In genomic region chr2:20958176-20958575, GRCh38 we compare ENCODE assay signal across 31 cellular contexts.
"Had no signal": no experiment of that assay in that cellular context is flagged by ENCODE, and none has a peak within 500 bp of the region (broad histone marks: within the 10 kb centered on the region; RNA-seq: fewer than 3 reads in every experiment).

No MANE protein-coding gene starts in this region.

- H3K4me3 Mint-ChIP-seq: activated B cell treated with CpG ODN at 0.5 μM for 24 hours; activated CD4-positive, alpha-beta memory T cell treated with anti-CD3 and anti-CD28 coated beads for 36 hours; activated CD4-positive, alpha-beta T cell treated with anti-CD3 and anti-CD28 coated beads for 36 hours; activated CD4-positive, alpha-beta T cell treated with anti-CD3 and anti-CD28 coated beads, Interleukin-2, amount 10 ng/mL, durations not matched to agents 24 days and 14 days; activated CD8-positive, alpha-beta memory T cell treated with anti-CD3 and anti-CD28 coated beads, Interleukin-2, amount 10 ng/mL, durations not matched to agents 7 days and 5 days; activated CD8-positive, alpha-beta T cell treated with anti-CD3 and anti-CD28 coated beads, Interleukin-2, amount 10 ng/mL, durations not matched to agents 7 days and 5 days; activated naive CD4-positive, alpha-beta T cell treated with anti-CD3 and anti-CD28 coated beads, Interleukin-2, amount 10 ng/mL, durations not matched to agents 7 days and 5 days; activated naive CD8-positive, alpha-beta T cell treated with anti-CD3 and anti-CD28 coated beads, Interleukin-2, amount 10 ng/mL, durations not matched to agents 7 days and 5 days; activated T-cell treated with anti-CD3 and anti-CD28 coated beads, Interleukin-2, amount 50 U/mL, for 24 hours; activated T-cell treated with anti-CD3 and anti-CD28 coated beads, Interleukin-2, amount 50 U/mL, for 72 hours; brain; central memory CD8-positive, alpha-beta T cell; endodermal cell; T-helper 17 cell; T-helper 2 cell treated with Interferon-gamma antibody and Interleukin-4, amounts not matched to agents 5 μg/mL and 100 μg/mL, for 36 hours had no signal

- H3K4me1 ChIP-seq: breast epithelium, colonic mucosa had no signal

- H3K9me3 ChIP-seq: ascending aorta, breast epithelium, colonic mucosa had no signal

- DNase-seq: activated B cell treated with CpG ODN at 0.5 μM for 24 hours; activated CD4-positive, alpha-beta memory T cell treated with anti-CD3 and anti-CD28 coated beads for 36 hours; activated CD4-positive, alpha-beta T cell treated with anti-CD3 and anti-CD28 coated beads for 36 hours; activated CD4-positive, alpha-beta T cell treated with anti-CD3 and anti-CD28 coated beads, Interleukin-2, amount 10 ng/mL, durations not matched to agents 24 days and 14 days; activated CD4-positive, CD25-positive, alpha-beta regulatory T cell treated with anti-CD3 and anti-CD28 coated beads, Interleukin-2, amount 50 U/mL, for 72 hours; activated CD8-positive, alpha-beta memory T cell treated with anti-CD3 and anti-CD28 coated beads, Interleukin-2, amount 10 ng/mL, durations not matched to agents 7 days and 5 days; activated CD8-positive, alpha-beta memory T cell treated with anti-CD3 and anti-CD28 coated beads, Interleukin-2, amount 50 U/mL, for 4 hours; activated CD8-positive, alpha-beta T cell treated with anti-CD3 and anti-CD28 coated beads, Interleukin-2, amount 10 ng/mL, durations not matched to agents 7 days and 5 days; activated gamma-delta T cell; activated naive CD4-positive, alpha-beta T cell; activated naive CD4-positive, alpha-beta T cell treated with anti-CD3 and anti-CD28 coated beads, Interleukin-2, amount 10 ng/mL, durations not matched to agents 7 days and 5 days; activated naive CD8-positive, alpha-beta T cell treated with anti-CD3 and anti-CD28 coated beads, Interleukin-2, amount 10 ng/mL, durations not matched to agents 7 days and 5 days; activated T-cell treated with anti-CD3 and anti-CD28 coated beads, Interleukin-2, amount 50 U/mL, for 24 hours; activated T-cell treated with anti-CD3 and anti-CD28 coated beads, Interleukin-2, amount 50 U/mL, for 72 hours; colonic mucosa; effector CD8-positive, alpha-beta T cell; endodermal cell; foreskin fibroblast; head of caudate nucleus; T-helper 1 cell; T-helper 17 cell; T1000; WERI-Rb-1 had no signal

- H3K4me3 ChIP-seq: ascending aorta, breast epithelium, cardiac muscle cell, colonic mucosa had no signal

- H3K36me3 ChIP-seq: ascending aorta, breast epithelium, cardiac muscle cell, colonic mucosa, WERI-Rb-1 had no signal

- ATAC-seq: activated CD4-positive, alpha-beta T cell treated with anti-CD3 and anti-CD28 coated beads for 36 hours; activated CD8-positive, alpha-beta memory T cell treated with anti-CD3 and anti-CD28 coated beads, Interleukin-2, amount 10 ng/mL, durations not matched to agents 7 days and 5 days; activated CD8-positive, alpha-beta T cell treated with anti-CD3 and anti-CD28 coated beads, Interleukin-2, amount 10 ng/mL, durations not matched to agents 7 days and 5 days; activated naive CD4-positive, alpha-beta T cell treated with anti-CD3 and anti-CD28 coated beads, Interleukin-2, amount 50 U/mL, for 72 hours; activated T-cell treated with anti-CD3 and anti-CD28 coated beads, Interleukin-2, amount 50 U/mL, for 72 hours; esophagus mucosa; T-helper 17 cell had no signal

- H3K27me3 ChIP-seq: ascending aorta, breast epithelium, colonic mucosa had no signal

- H3K27ac Mint-ChIP-seq: activated B cell treated with CpG ODN at 0.5 μM for 24 hours; activated CD4-positive, alpha-beta memory T cell treated with anti-CD3 and anti-CD28 coated beads for 36 hours; activated CD4-positive, alpha-beta T cell treated with anti-CD3 and anti-CD28 coated beads for 36 hours; activated CD4-positive, alpha-beta T cell treated with anti-CD3 and anti-CD28 coated beads, Interleukin-2, amount 10 ng/mL, durations not matched to agents 24 days and 14 days; activated CD8-positive, alpha-beta memory T cell treated with anti-CD3 and anti-CD28 coated beads, Interleukin-2, amount 10 ng/mL, durations not matched to agents 7 days and 5 days; activated CD8-positive, alpha-beta T cell treated with anti-CD3 and anti-CD28 coated beads, Interleukin-2, amount 10 ng/mL, durations not matched to agents 7 days and 5 days; activated naive CD4-positive, alpha-beta T cell treated with anti-CD3 and anti-CD28 coated beads, Interleukin-2, amount 10 ng/mL, durations not matched to agents 7 days and 5 days; activated naive CD4-positive, alpha-beta T cell treated with anti-CD3 and anti-CD28 coated beads, Interleukin-2, amount 50 U/mL, for 72 hours; activated naive CD8-positive, alpha-beta T cell treated with anti-CD3 and anti-CD28 coated beads, Interleukin-2, amount 10 ng/mL, durations not matched to agents 7 days and 5 days; activated T-cell treated with anti-CD3 and anti-CD28 coated beads, Interleukin-2, amount 50 U/mL, for 24 hours; activated T-cell treated with anti-CD3 and anti-CD28 coated beads, Interleukin-2, amount 50 U/mL, for 72 hours; endodermal cell; T-helper 17 cell; T-helper 2 cell treated with Interferon-gamma antibody and Interleukin-4, amounts not matched to agents 5 μg/mL and 100 μg/mL, for 36 hours had no signal

- H3K36me3 Mint-ChIP-seq: activated CD4-positive, alpha-beta memory T cell treated with anti-CD3 and anti-CD28 coated beads for 36 hours; activated CD8-positive, alpha-beta memory T cell treated with anti-CD3 and anti-CD28 coated beads, Interleukin-2, amount 10 ng/mL, durations not matched to agents 7 days and 5 days; activated naive CD4-positive, alpha-beta T cell treated with anti-CD3 and anti-CD28 coated beads, Interleukin-2, amount 10 ng/mL, durations not matched to agents 7 days and 5 days; activated naive CD4-positive, alpha-beta T cell treated with anti-CD3 and anti-CD28 coated beads, Interleukin-2, amount 50 U/mL, for 72 hours; activated naive CD8-positive, alpha-beta T cell treated with anti-CD3 and anti-CD28 coated beads, Interleukin-2, amount 10 ng/mL, durations not matched to agents 7 days and 5 days; brain had no signal

- H3K9me3 Mint-ChIP-seq: activated B cell treated with CpG ODN at 0.5 μM for 24 hours; activated CD4-positive, alpha-beta memory T cell treated with anti-CD3 and anti-CD28 coated beads for 36 hours; activated CD4-positive, alpha-beta T cell treated with anti-CD3 and anti-CD28 coated beads, Interleukin-2, amount 10 ng/mL, durations not matched to agents 24 days and 14 days; activated naive CD4-positive, alpha-beta T cell treated with anti-CD3 and anti-CD28 coated beads, Interleukin-2, amount 10 ng/mL, durations not matched to agents 7 days and 5 days; activated naive CD4-positive, alpha-beta T cell treated with anti-CD3 and anti-CD28 coated beads, Interleukin-2, amount 50 U/mL, for 72 hours; activated naive CD8-positive, alpha-beta T cell treated with anti-CD3 and anti-CD28 coated beads, Interleukin-2, amount 10 ng/mL, durations not matched to agents 7 days and 5 days; activated T-cell treated with anti-CD3 and anti-CD28 coated beads, Interleukin-2, amount 50 U/mL, for 24 hours; activated T-cell treated with anti-CD3 and anti-CD28 coated beads, Interleukin-2, amount 50 U/mL, for 72 hours; brain; central memory CD8-positive, alpha-beta T cell; endodermal cell; T-helper 2 cell treated with Interferon-gamma antibody and Interleukin-4, amounts not matched to agents 5 μg/mL and 100 μg/mL, for 36 hours had no signal

- H3K4me1 Mint-ChIP-seq: activated B cell treated with CpG ODN at 0.5 μM for 24 hours; activated CD4-positive, alpha-beta T cell treated with anti-CD3 and anti-CD28 coated beads for 36 hours; activated CD4-positive, alpha-beta T cell treated with anti-CD3 and anti-CD28 coated beads, Interleukin-2, amount 10 ng/mL, durations not matched to agents 24 days and 14 days; activated CD8-positive, alpha-beta memory T cell treated with anti-CD3 and anti-CD28 coated beads, Interleukin-2, amount 10 ng/mL, durations not matched to agents 7 days and 5 days; activated naive CD4-positive, alpha-beta T cell treated with anti-CD3 and anti-CD28 coated beads, Interleukin-2, amount 10 ng/mL, durations not matched to agents 7 days and 5 days; activated naive CD8-positive, alpha-beta T cell treated with anti-CD3 and anti-CD28 coated beads, Interleukin-2, amount 10 ng/mL, durations not matched to agents 7 days and 5 days; brain; central memory CD8-positive, alpha-beta T cell; endodermal cell; T-helper 17 cell had no signal

- H3K27ac ChIP-seq: ascending aorta, breast epithelium, cardiac muscle cell, colonic mucosa, WERI-Rb-1 had no signal
